In the genomic region with DNA sequence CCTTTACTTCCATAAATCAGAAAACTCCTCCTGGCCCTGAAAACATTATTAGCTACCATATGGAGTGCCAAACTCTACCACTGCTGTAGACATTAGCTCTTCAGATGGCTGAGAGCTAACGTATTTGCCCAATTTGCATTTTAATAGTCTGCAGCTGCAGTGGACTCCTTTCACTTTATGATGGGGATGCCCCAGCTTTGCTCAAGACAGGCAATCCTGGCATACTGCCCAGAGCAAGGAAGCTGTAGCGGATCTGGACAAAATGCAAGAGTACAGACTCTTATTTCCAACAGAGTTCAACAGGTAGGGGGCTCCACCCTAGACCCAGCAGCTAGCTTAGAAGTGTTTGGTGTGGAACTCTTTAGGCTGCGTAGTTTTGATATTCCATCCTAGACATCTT, we compare ENCODE assay signal across 8 cellular contexts.
DNase-seq lines count a peak whose midpoint lies in the region; ATAC-seq and TF ChIP-seq lines count a peak whose summit lies in the region.

No MANE protein-coding gene starts in this region.

- no peak overlapping the region for H3K18ac ChIP-seq in IMR-90 (ENCODE audit: low read depth, low read length)

- H3K27ac Mint-ChIP-seq in activated B cell treated with CpG ODN at 0.5 μM for 24 hours, result peak overlapping the region; percentile 54
- no peak overlapping the region for H3K27ac Mint-ChIP-seq in stimulated activated naive B cell treated with anti-CD40 and anti-IgM and Interleukin-4, amounts not matched to agents 10 μg/mL and 1 μg/mL and 100 μg/mL, for 72 hours

- no peaks in the 10 kb centered on the region; the same call in 1 of the 2 replicates for H3K9me1 ChIP-seq in IMR-90 (ENCODE audit: insufficient read depth, low read length)

- POLR2A ChIA-PET in IMR-90 (lab: Charles Lee; ENCODE audit: unreplicated experiment), result no interaction called here
- POLR2A ChIA-PET in activated B cell treated with CpG ODN at 0.5 μM for 24 hours (lab: Charles Lee), result interaction anchor here (0.7 to 1.0 kb wide), 4 partner anchors 13 to 248 kb away, joined by 3 to 4 read pairs (median 3); no protein-coding TSS in a partner anchor

- H4K8ac ChIP-seq in IMR-90 (ENCODE audit: low read depth in 2 of 2, low read length in 2 of 2), result no peak overlapping the region

- no peak overlapping the region for H2AK5ac ChIP-seq in IMR-90 (ENCODE audit: low read depth, low read length)

- no peaks in the 10 kb centered on the region for H4K20me1 ChIP-seq in IMR-90 (ENCODE audit: insufficient read depth, low read length)

- H3K9me3 ChIP-seq in IMR-90 (ENCODE audit: control insufficient read depth, insufficient read depth, low read length) (no peaks in the 10 kb centered on the region), left lung (no peaks in the 10 kb centered on the region)

- no TSS peak for BruUV-seq in IMR-90 (replicated peaks; lab: Mats Ljungman, UMichigan)

- no peak overlapping the region for H4K91ac ChIP-seq in IMR-90 (ENCODE audit: insufficient read depth, low read depth, low read length)

- peak overlapping the region; percentile 30 for H3K4me3 Mint-ChIP-seq in activated B cell treated with CpG ODN at 0.5 μM for 24 hours
- peak overlapping the region in 1 of 2 donors; percentile 12 for H3K4me3 Mint-ChIP-seq in stimulated activated naive B cell treated with anti-CD40 and anti-IgM and Interleukin-4, amounts not matched to agents 10 μg/mL and 1 μg/mL and 100 μg/mL, for 72 hours

- H3K27me3 ChIP-seq in IMR-90 (ENCODE audit: control insufficient read depth, insufficient read depth, low read length) (no peaks in the 10 kb centered on the region), left lung (no peaks in the 10 kb centered on the region)

- TF ChIP-seq POLR2A in IMR-90 (IDR thresholded peaks at IDR 0.05; ENCODE audit: low read depth, low read length), result no peak

- no peak for TF ChIP-seq RAD21 in IMR-90 (IDR thresholded peaks at IDR 0.05; ENCODE audit: low read length)

- no peak overlapping the region for H2BK20ac ChIP-seq in IMR-90 (ENCODE audit: low read depth, low read length)

- no peak overlapping the region for H3K9ac ChIP-seq in IMR-90 (ENCODE audit: low read depth, low read length)

- no peak overlapping the region for H3K4ac ChIP-seq in IMR-90 (ENCODE audit: low read depth, low read length)

- H3K79me1 ChIP-seq in IMR-90 (ENCODE audit: low read depth in 1 of 2, low read length in 2 of 2), result no peaks in the 10 kb centered on the region

- intact Hi-C loops in IMR-90 (cut with micrococcal nuclease), result no loop called here
- intact Hi-C loops in activated B cell treated with CpG ODN at 0.5 μM for 24 hours (cut with micrococcal nuclease), result loop anchor here (1.0 to 5.0 kb wide), 4 partner anchors 13 to 249 kb away; partner anchors contain the start of gene FOXC1
- intact Hi-C loops in left lung (cut with DNase I), result no loop called here

- no peak overlapping the region for H3K56ac ChIP-seq in IMR-90 (ENCODE audit: extremely low read depth, insufficient read depth, low read length)

- no peaks in the 10 kb centered on the region for H3K27me3 Mint-ChIP-seq in activated B cell treated with CpG ODN at 0.5 μM for 24 hours
- H3K27me3 Mint-ChIP-seq in stimulated activated naive B cell treated with anti-CD40 and anti-IgM and Interleukin-4, amounts not matched to agents 10 μg/mL and 1 μg/mL and 100 μg/mL, for 72 hours, result no peaks in the 10 kb centered on the region

- CTCF ChIA-PET in IMR-90 (lab: Yijun Ruan, JAX), result no interaction called here
- CTCF ChIA-PET in activated B cell treated with CpG ODN at 0.5 μM for 24 hours (lab: Charles Lee), result interaction anchor here (0.6 to 0.9 kb wide), 3 partner anchors 13 to 339 kb away, joined by 3 read pairs; no protein-coding TSS in a partner anchor

- no peak overlapping the region for H2BK15ac ChIP-seq in IMR-90 (ENCODE audit: low read depth, low read length)

- WGBS in IMR-90 (ENCODE audit: extremely low coverage in 2 of 2, insufficient read length in 1 of 2), 2 experiments, result no CpG with 5 or more reads among the region's 3 CpGs

- H3K36me3 ChIP-seq in IMR-90 (ENCODE audit: control insufficient read depth, insufficient read depth, low read length), result no peaks in the 10 kb centered on the region; the same call in 1 of the 2 replicates
- no peaks in the 10 kb centered on the region for H3K36me3 ChIP-seq in left lung

- DNase-seq in GM04504 (ENCODE audit: low read depth) (peak; percentile 50), IMR-90 (peak; percentile 75), activated B cell treated with CpG ODN at 0.5 μM for 24 hours (peak; percentile 32), left lung (no peak), GDM1 (lab: John Stamatoyannopoulos, UW) (no peak)
- DNase-seq in stimulated activated naive B cell treated with anti-CD40 and anti-IgM and Interleukin-4, amounts not matched to agents 10 μg/mL and 1 μg/mL and 100 μg/mL, for 72 hours, result peak; percentile 45
- DNase-seq in activated T-cell treated with anti-CD3 and anti-CD28 coated beads, Interleukin-2, amount 50 U/mL, for 1 hour, result no peak

- H4K5ac ChIP-seq in IMR-90 (ENCODE audit: low read depth, low read length), result no peak overlapping the region

- H3K36me3 Mint-ChIP-seq in activated B cell treated with CpG ODN at 0.5 μM for 24 hours (ENCODE audit: low read depth), result no peaks in the 10 kb centered on the region
- peaks cover 0 to 2% of the 10 kb centered on the region in 2 donors for H3K36me3 Mint-ChIP-seq in stimulated activated naive B cell treated with anti-CD40 and anti-IgM and Interleukin-4, amounts not matched to agents 10 μg/mL and 1 μg/mL and 100 μg/mL, for 72 hours

- no peak overlapping the region for H2AK9ac ChIP-seq in IMR-90 (replicated peaks; ENCODE audit: low read depth, low read length, poor library complexity)

- dilution Hi-C loops in IMR-90 (cut with HindIII; ENCODE audit: low sequenced_read_pairs, unreplicated experiment), result no loop called here

- H3K4me2 ChIP-seq in IMR-90 (ENCODE audit: low read depth, low read length), result no peak overlapping the region

- H3K14ac ChIP-seq in IMR-90 (replicated peaks; ENCODE audit: low read depth, low read length), result no peak overlapping the region

- ATAC-seq in GM21619 (IDR thresholded peaks at IDR 0.05; ENCODE audit: unreplicated experiment), result peak; percentile 90
- no peak for ATAC-seq in IMR-90 (ENCODE audit: low read depth)
- ATAC-seq in activated B cell treated with CpG ODN at 0.5 μM for 24 hours (ENCODE audit: low read depth), result peak; percentile 84
- peak; percentile 87 to 91 for ATAC-seq in stimulated activated naive B cell treated with anti-CD40 and anti-IgM and Interleukin-4, amounts not matched to agents 10 μg/mL and 1 μg/mL and 100 μg/mL, for 72 hours (replicated peaks)
- no peak for ATAC-seq in left lung

- no peak overlapping the region for H2BK120ac ChIP-seq in IMR-90 (ENCODE audit: low read depth, low read length)

- no peak overlapping the region for H3K4me3 ChIP-seq in IMR-90 (ENCODE audit: insufficient read depth, low read depth, low read length)
- no peak overlapping the region for H3K4me3 ChIP-seq in left lung

- no peak overlapping the region for H3K27ac ChIP-seq in IMR-90 (ENCODE audit: insufficient read depth, low read length)
- H3K27ac ChIP-seq in left lung, result no peak overlapping the region

- H3K23ac ChIP-seq in IMR-90 (ENCODE audit: low read depth, low read length), result no peak overlapping the region

- TF ChIP-seq CTCF in IMR-90 (conservative IDR thresholded peaks at IDR 0.05; ENCODE audit: low read depth, low read length), result no peak
- no peak for TF ChIP-seq CTCF in activated B cell treated with CpG ODN at 0.5 μM for 24 hours (IDR thresholded peaks at IDR 0.05)
- TF ChIP-seq CTCF in left lung (IDR thresholded peaks at IDR 0.05), result no peak

- peaks cover 36% of the 10 kb centered on the region for H3K4me1 Mint-ChIP-seq in activated B cell treated with CpG ODN at 0.5 μM for 24 hours
- peaks cover 17 to 29% of the 10 kb centered on the region in 2 donors for H3K4me1 Mint-ChIP-seq in stimulated activated naive B cell treated with anti-CD40 and anti-IgM and Interleukin-4, amounts not matched to agents 10 μg/mL and 1 μg/mL and 100 μg/mL, for 72 hours

- H3K4me1 ChIP-seq in IMR-90 (ENCODE audit: control insufficient read depth, insufficient read depth, low read length), result peaks cover 3% of the 10 kb centered on the region; the same call in 1 of the 2 replicates
- no peaks in the 10 kb centered on the region for H3K4me1 ChIP-seq in left lung

- H2AFZ ChIP-seq in IMR-90 (replicated peaks; ENCODE audit: low read length, poor library complexity), result no peak overlapping the region

- no peak overlapping the region for H2BK5ac ChIP-seq in IMR-90 (ENCODE audit: low read depth, low read length, poor library complexity, severe bottlenecking)

- no peaks in the 10 kb centered on the region for H3K9me3 Mint-ChIP-seq in activated B cell treated with CpG ODN at 0.5 μM for 24 hours
- no peaks in the 10 kb centered on the region for H3K9me3 Mint-ChIP-seq in stimulated activated naive B cell treated with anti-CD40 and anti-IgM and Interleukin-4, amounts not matched to agents 10 μg/mL and 1 μg/mL and 100 μg/mL, for 72 hours

- in situ Hi-C loops in IMR-90 (cut with MboI; ENCODE audit: low sequenced_read_pairs), result no loop called here

TF ChIP-seq in IMR-90, 13 proteins besides CTCF, POLR2A, EP300 and RAD21 (continues in another document):
- TF ChIP-seq ELK1 (IDR thresholded peaks at IDR 0.05; ENCODE audit: borderline replicate concordance, low read depth, low read length) (no peak), FOS (IDR thresholded peaks at IDR 0.05; ENCODE audit: low read depth, low read length) (no peak), SMC3 (IDR thresholded peaks at IDR 0.05; ENCODE audit: low read depth, low read length) (no peak), BHLHE40 (IDR thresholded peaks at IDR 0.05; ENCODE audit: low read depth, low read length) (no peak), MXI1 (IDR thresholded peaks at IDR 0.05; ENCODE audit: borderline replicate concordance, low read depth, low read length) (no peak), RCOR1 (IDR thresholded peaks at IDR 0.05; ENCODE audit: insufficient replicate concordance, low read length) (no peak)
- TF ChIP-seq, protein P1, sequence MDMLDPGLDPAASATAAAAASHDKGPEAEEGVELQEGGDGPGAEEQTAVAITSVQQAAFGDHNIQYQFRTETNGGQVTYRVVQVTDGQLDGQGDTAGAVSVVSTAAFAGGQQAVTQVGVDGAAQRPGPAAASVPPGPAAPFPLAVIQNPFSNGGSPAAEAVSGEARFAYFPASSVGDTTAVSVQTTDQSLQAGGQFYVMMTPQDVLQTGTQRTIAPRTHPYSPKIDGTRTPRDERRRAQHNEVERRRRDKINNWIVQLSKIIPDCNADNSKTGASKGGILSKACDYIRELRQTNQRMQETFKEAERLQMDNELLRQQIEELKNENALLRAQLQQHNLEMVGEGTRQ (IDR thresholded peaks at IDR 0.05; ENCODE audit: low read depth, low read length), result no peak

Comparison
In these comparisons a context has a peak if more than half of its experiments do, and no peak if none do; other contexts are left out.
1. DNase-seq: peak in GM04504 (single experiment), IMR-90 (single experiment), activated B cell treated with CpG ODN at 0.5 μM for 24 hours (single experiment) and stimulated activated naive B cell treated with anti-CD40 and anti-IgM and Interleukin-4, amounts not matched to agents 10 μg/mL and 1 μg/mL and 100 μg/mL, for 72 hours (single experiment); none in left lung (0 of 2), GDM1 (single experiment) and activated T-cell treated with anti-CD3 and anti-CD28 coated beads, Interleukin-2, amount 50 U/mL, for 1 hour (single experiment).
2. ATAC-seq: peak in GM21619 (single experiment), activated B cell treated with CpG ODN at 0.5 μM for 24 hours (single experiment) and stimulated activated naive B cell treated with anti-CD40 and anti-IgM and Interleukin-4, amounts not matched to agents 10 μg/mL and 1 μg/mL and 100 μg/mL, for 72 hours (2 of 2); none in IMR-90 (single experiment) and left lung (single experiment).